26 cellular contexts compared by ENCODE assay signal in the genomic region with DNA sequence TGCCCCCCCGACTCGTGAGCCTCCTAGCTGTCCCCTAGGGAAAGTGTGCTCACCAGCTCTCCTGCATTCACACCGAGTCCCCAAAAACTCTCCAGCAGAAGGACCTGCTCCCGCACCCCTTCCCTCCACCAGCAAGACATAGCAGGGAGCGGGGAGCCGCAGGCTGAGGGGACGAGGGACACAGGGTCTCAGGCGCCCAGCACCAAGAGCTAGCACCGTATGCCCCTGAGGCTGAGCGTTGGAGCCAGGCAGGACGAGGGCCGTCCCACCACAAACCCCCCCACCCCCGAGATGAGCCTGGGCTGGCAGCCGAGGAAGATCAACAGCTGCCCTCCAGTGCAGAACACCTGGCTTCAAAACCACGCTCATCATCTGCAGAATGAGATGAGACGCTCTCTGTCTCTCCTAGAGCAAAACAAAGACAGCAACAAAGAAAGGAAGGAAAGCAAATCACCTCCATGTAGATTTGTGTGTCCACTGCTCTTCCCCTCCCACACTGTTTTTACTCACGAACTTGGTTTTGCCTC. TPM values are rescaled to one million over a fixed set of nuclear protein-coding genes. Genes with fewer than 3 reads are reported as not detected.
"Had no signal": no experiment of that assay in that cellular context is flagged by ENCODE, and none has a peak within 500 bp of the region (broad histone marks: within the 10 kb centered on the region; RNA-seq: fewer than 3 reads in every experiment).

No MANE protein-coding gene starts in this region.

- DNase-seq: IMR-90, NCI-H1048, NCI-H1105, NCI-H1417, NCI-H1436 treated with DMSO at 0.1 percent for 48 hours, NCI-H1694, NCI-H187 treated with DMSO at 0.1 percent for 48 hours, NCI-H2081, NCI-H2107, NCI-H2227 treated with DMSO at 0.1 percent for 48 hours, NCI-H524, NCI-H526 treated with DMSO at 0.1 percent for 48 hours, NCI-H748 treated with DMSO at 0.1 percent for 48 hours, PC-9, Peyer's patch, SIG-M5 had no signal

- H3K36me3 ChIP-seq: Peyer's patch, SJSA1 had no signal

- H3K4me3 ChIP-seq: K562, PC-9, Peyer's patch, SJSA1, SK-N-MC had no signal

- FAIRE-seq: HepG2, K562 had no signal

- H3K4me1 ChIP-seq: Peyer's patch, SJSA1 had no signal

- H3K27ac ChIP-seq: PC-9, Peyer's patch, SJSA1, SK-N-MC had no signal

- H2AFZ ChIP-seq: PC-9 had no signal

- H3K9me3 ChIP-seq: Peyer's patch had no signal

- H3K27me3 ChIP-seq: Peyer's patch, SJSA1 had no signal

- H3K4me2 ChIP-seq: PC-9 had no signal

- ATAC-seq: HepG2, K562, Right ventricle myocardium inferior had no signal

RNA-seq across cellular contexts. Expression of gene SALL3, which starts 39.8 kb away (rescaled TPM):
- total RNA-seq: HepG2; HT1080; IMR-90; K562; LHCN-M2; MCF 10A; PC-9; Peyer's patch; RPMI7951; T-helper 1 cell treated with Interleukin-12 subunit alpha and Interleukin-12 subunit beta and Interleukin-4 antibody, amounts not matched to agents 30 ng/mL and 1 ng/mL, for 36 hours had no signal
